Comparison of ENCODE assay signal across 1 cellular context in the genomic region with DNA sequence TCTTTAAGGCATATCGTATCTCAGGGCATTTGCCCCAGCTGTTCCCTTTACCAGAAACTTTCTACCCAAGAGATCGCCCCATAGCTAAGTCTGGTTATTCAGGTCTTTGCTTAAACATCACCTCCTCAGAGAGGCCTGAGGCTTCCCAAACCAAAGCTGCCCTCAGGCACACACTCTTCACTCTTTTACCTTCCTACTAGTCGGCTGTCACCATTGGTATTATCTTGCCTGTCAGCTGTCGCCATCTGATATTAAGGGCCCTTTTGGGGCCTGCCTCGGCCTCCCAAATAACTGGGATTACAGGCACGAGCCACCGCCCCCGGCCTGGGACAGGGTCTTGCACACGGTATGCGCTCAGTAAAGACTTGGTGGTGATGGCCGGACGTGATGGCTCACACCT.
TF ChIP-seq lines count a peak whose summit lies in the region.

No MANE protein-coding gene starts in this region.

TF ChIP-seq in HepG2, 621 proteins besides CTCF, POLR2A, EP300 and RAD21:
- TF ChIP-seq, protein P1, sequence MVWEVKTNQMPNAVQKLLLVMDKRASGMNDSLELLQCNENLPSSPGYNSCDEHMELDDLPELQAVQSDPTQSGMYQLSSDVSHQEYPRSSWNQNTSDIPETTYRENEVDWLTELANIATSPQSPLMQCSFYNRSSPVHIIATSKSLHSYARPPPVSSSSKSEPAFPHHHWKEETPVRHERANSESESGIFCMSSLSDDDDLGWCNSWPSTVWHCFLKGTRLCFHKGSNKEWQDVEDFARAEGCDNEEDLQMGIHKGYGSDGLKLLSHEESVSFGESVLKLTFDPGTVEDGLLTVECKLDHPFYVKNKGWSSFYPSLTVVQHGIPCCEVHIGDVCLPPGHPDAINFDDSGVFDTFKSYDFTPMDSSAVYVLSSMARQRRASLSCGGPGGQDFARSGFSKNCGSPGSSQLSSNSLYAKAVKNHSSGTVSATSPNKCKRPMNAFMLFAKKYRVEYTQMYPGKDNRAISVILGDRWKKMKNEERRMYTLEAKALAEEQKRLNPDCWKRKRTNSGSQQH (CRISPR knock-in tag; IDR thresholded peaks at IDR 0.05; ENCODE audit: low read depth): no peak
- peak; percentile 5; the same call in 1 of the 2 replicates for TF ChIP-seq KDM2A (CRISPR knock-in tag; IDR thresholded peaks at IDR 0.05; ENCODE audit: borderline replicate concordance, low read depth)
- TF ChIP-seq, protein P2, sequence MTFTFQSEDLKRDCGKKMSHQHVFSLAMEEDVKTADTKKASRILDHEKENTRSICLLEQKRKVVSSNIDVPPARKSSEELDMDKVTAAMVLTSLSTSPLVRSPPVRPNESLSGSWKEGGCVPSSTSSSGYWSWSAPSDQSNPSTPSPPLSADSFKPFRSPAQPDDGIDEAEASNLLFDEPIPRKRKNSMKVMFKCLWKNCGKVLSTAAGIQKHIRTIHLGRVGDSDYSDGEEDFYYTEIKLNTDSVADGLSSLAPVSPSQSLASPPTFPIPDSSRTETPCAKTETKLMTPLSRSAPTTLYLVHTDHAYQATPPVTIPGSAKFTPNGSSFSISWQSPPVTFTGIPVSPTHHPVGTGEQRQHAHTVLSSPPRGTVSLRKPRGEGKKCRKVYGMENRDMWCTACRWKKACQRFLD (CRISPR knock-in tag; IDR thresholded peaks at IDR 0.05; ENCODE audit: borderline replicate concordance): 0 out of 2 replicates have a peak, but pooled peaks have one; percentile 6
